8 cellular contexts compared by ENCODE assay signal in the genomic region with DNA sequence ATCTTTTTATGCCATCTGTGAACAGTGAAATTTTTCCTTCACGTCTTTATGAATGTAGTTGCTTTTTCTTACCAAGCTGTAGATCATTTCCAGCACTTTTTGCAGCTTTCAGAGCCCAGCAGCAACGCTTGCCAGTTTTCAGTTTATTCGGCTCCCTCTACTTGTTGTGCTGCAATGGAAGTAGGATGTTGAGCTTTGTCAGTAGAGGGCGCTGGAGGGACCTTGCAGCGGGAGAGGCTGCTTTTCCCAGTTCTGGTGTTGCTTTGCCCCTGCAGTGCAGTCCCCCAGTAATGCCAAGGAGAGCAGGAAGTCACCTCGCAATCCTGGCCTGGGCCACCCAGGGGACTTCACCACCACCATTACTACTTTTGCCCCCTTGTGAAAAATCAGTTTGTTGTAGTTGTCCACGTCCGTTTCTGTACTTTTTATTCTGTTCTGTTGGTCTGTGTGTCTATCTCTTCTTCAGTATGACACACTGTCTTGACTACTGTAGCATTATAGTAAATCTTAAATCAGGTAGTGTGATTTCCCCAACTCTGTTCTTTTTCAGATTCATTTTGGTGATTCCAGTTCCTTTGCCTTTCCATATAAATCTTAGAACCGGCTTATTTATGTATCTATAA. TPM values are rescaled to one million over a fixed set of nuclear protein-coding genes. Genes with fewer than 3 reads are reported as not detected.
DNase-seq lines count a peak whose midpoint lies in the region; ATAC-seq and TF ChIP-seq lines count a peak whose summit lies in the region.

No MANE protein-coding gene starts in this region.

- peak; percentile 59 for DNase-seq in ACHN
- DNase-seq in GM12864 (ENCODE audit: low read depth), result no peak
- DNase-seq in NCI-H526 treated with DMSO at 0.1 percent for 48 hours (lab: John Stamatoyannopoulos, UW), result peak; percentile 50
- peak; percentile 72 for DNase-seq in activated naive CD4-positive, alpha-beta T cell treated with anti-CD3 and anti-CD28 coated beads for 36 hours
- DNase-seq in heart right ventricle, result peak in 1 of 2 donors; percentile 46
- no peak for DNase-seq in sciatic nerve (ENCODE audit: low spot score)

- H3K4me3 ChIP-seq in GM12864 (ENCODE audit: low read depth, low read length), result no peak overlapping the region
- H3K4me3 ChIP-seq in heart right ventricle, result no peak overlapping the region

- no peaks in the 10 kb centered on the region for H3K9me3 ChIP-seq in heart right ventricle

- H3K9me3 Mint-ChIP-seq in activated naive CD4-positive, alpha-beta T cell treated with anti-CD3 and anti-CD28 coated beads for 36 hours, result no peaks in the 10 kb centered on the region

- CTCF ChIA-PET in activated naive CD4-positive, alpha-beta T cell treated with anti-CD3 and anti-CD28 coated beads for 36 hours (lab: Charles Lee), result interaction anchor here (0.6 to 1.1 kb wide), 6 partner anchors 9 to 132 kb away, joined by 3 to 5 read pairs (median 4); no protein-coding TSS in a partner anchor

- TF ChIP-seq CTCF in GM12864 (IDR thresholded peaks at IDR 0.05; ENCODE audit: low read depth, low read length, missing control alignments), result peak; percentile 61
- TF ChIP-seq CTCF in heart right ventricle (IDR thresholded peaks at IDR 0.05), result peak; percentile 34 to 72 (median 60)

- in situ Hi-C loops in ACHN (cut with HindIII; ENCODE audit: low pct_ligation_motif_present, low pct_unique_long_range_greater_than_20kb, low sequenced_read_pairs), result no loop called here

- ATAC-seq in heart right ventricle (peak; percentile 25 to 69 (median 60)), sciatic nerve (peak; percentile 58), HG02981 (IDR thresholded peaks at IDR 0.05; ENCODE audit: unreplicated experiment) (no peak), HG02759 (IDR thresholded peaks at IDR 0.05; ENCODE audit: unreplicated experiment) (no peak)

- peaks cover 51% of the 10 kb centered on the region for H3K4me1 Mint-ChIP-seq in activated naive CD4-positive, alpha-beta T cell treated with anti-CD3 and anti-CD28 coated beads for 36 hours (ENCODE audit: low read depth)

- H3K27ac ChIP-seq in heart right ventricle, result peak overlapping the region in 1 of 10 donors; percentile 31

- WGBS in heart right ventricle, 2 donors, result 43% methylated on average over 9 of the region's 9 CpGs

- H3K4me1 ChIP-seq in heart right ventricle, result peaks cover 0 to 30% (median 5%) of the 10 kb centered on the region in 9 donors

- intact Hi-C loops in activated naive CD4-positive, alpha-beta T cell treated with anti-CD3 and anti-CD28 coated beads for 36 hours (cut with micrococcal nuclease), result no loop called here
- intact Hi-C loops in heart right ventricle (cut with DNase I) (loop anchor here in 1 of 10 donors (2.0 kb wide), 1 partner anchor 20 kb away; no protein-coding TSS in a partner anchor), sciatic nerve (cut with DNase I) (no loop called here)

- H3K27ac Mint-ChIP-seq in activated naive CD4-positive, alpha-beta T cell treated with anti-CD3 and anti-CD28 coated beads for 36 hours, result peak overlapping the region; percentile 50

- peaks cover 0 to 53% (median 0%) of the 10 kb centered on the region in 9 donors for H3K36me3 ChIP-seq in heart right ventricle

- H3K27me3 Mint-ChIP-seq in activated naive CD4-positive, alpha-beta T cell treated with anti-CD3 and anti-CD28 coated beads for 36 hours (ENCODE audit: low read depth), result no peaks in the 10 kb centered on the region

- peaks cover 11% of the 10 kb centered on the region for H3K36me3 Mint-ChIP-seq in activated naive CD4-positive, alpha-beta T cell treated with anti-CD3 and anti-CD28 coated beads for 36 hours (ENCODE audit: low read depth)

- H3K4me3 Mint-ChIP-seq in activated naive CD4-positive, alpha-beta T cell treated with anti-CD3 and anti-CD28 coated beads for 36 hours, result no peak overlapping the region

- H3K27me3 ChIP-seq in heart right ventricle, result peaks cover 0 to 4% (median 0%) of the 10 kb centered on the region in 7 donors

RNA-seq across cellular contexts. Expression of a gene that starts 21.8 kb away (rescaled TPM):
- total RNA-seq in activated naive CD4-positive, alpha-beta T cell treated with anti-CD3 and anti-CD28 coated beads for 36 hours, result 1 to 10 TPM; 5.8 to 7.7 TPM
- total RNA-seq in heart right ventricle, result 10 to 100 TPM; 16.6 to 25.8 (median 21.6) TPM
- polyA plus RNA-seq in heart right ventricle, result 10 to 100 TPM; 30.6 to 33.5 TPM
- total RNA-seq in sciatic nerve, result 3.9 TPM

RNA-seq across cellular contexts. Expression of a gene that starts 21.8 kb away (rescaled TPM):
- total RNA-seq in activated naive CD4-positive, alpha-beta T cell treated with anti-CD3 and anti-CD28 coated beads for 36 hours, result 10 to 100 TPM; 15.0 to 19.3 TPM
- 10 to 100 TPM; 32.3 to 53.5 (median 48.8) TPM for total RNA-seq in heart right ventricle
- polyA plus RNA-seq in heart right ventricle, result 100 to 1,000 TPM in 1 of 2 donors, 10 to 100 TPM in 1; 21.2 to 384 TPM
- total RNA-seq in sciatic nerve, result 22.9 TPM

RNA-seq across cellular contexts. Expression of a gene that starts 22.2 kb away (rescaled TPM):
- total RNA-seq in activated naive CD4-positive, alpha-beta T cell treated with anti-CD3 and anti-CD28 coated beads for 36 hours, result 10 to 100 TPM; 15.4 to 17.9 TPM
- total RNA-seq in heart right ventricle (10 to 100 TPM; 13.9 to 20.3 (median 16.6) TPM), sciatic nerve (12.3 TPM)
- polyA plus RNA-seq in heart right ventricle, result 1 to 10 TPM; 4.9 to 8.4 TPM

RNA-seq across cellular contexts. Expression of a gene that starts 22.5 kb away (rescaled TPM):
- 10 to 100 TPM; 94.3 to 95.5 TPM for total RNA-seq in activated naive CD4-positive, alpha-beta T cell treated with anti-CD3 and anti-CD28 coated beads for 36 hours
- total RNA-seq in heart right ventricle (100 to 1,000 TPM; 249 to 428 (median 312) TPM), sciatic nerve (94.6 TPM)
- 100 to 1,000 TPM; 234 to 530 TPM for polyA plus RNA-seq in heart right ventricle

RNA-seq across cellular contexts. Expression of a gene that starts 26.6 kb away (rescaled TPM):
- total RNA-seq in activated naive CD4-positive, alpha-beta T cell treated with anti-CD3 and anti-CD28 coated beads for 36 hours, result 1 to 10 TPM; 4.1 to 4.6 TPM
- total RNA-seq in heart right ventricle (10 to 100 TPM; 21.6 to 92.4 (median 36.4) TPM), sciatic nerve (63.0 TPM)
- 10 to 100 TPM; 40.6 to 80.4 TPM for polyA plus RNA-seq in heart right ventricle

Comparison
In these comparisons a context has a peak if more than half of its experiments do, and no peak if none do; other contexts are left out.
1. DNase-seq: peak in ACHN (single experiment), NCI-H526 treated with DMSO at 0.1 percent for 48 hours (single experiment) and activated naive CD4-positive, alpha-beta T cell treated with anti-CD3 and anti-CD28 coated beads for 36 hours (single experiment); none in GM12864 (single experiment) and sciatic nerve (single experiment).
2. ATAC-seq: peak in heart right ventricle (8 of 8) and sciatic nerve (single experiment); none in HG02981 (single experiment) and HG02759 (single experiment).